Comparison of ENCODE assay signal across 1 cellular context in the genomic region with DNA sequence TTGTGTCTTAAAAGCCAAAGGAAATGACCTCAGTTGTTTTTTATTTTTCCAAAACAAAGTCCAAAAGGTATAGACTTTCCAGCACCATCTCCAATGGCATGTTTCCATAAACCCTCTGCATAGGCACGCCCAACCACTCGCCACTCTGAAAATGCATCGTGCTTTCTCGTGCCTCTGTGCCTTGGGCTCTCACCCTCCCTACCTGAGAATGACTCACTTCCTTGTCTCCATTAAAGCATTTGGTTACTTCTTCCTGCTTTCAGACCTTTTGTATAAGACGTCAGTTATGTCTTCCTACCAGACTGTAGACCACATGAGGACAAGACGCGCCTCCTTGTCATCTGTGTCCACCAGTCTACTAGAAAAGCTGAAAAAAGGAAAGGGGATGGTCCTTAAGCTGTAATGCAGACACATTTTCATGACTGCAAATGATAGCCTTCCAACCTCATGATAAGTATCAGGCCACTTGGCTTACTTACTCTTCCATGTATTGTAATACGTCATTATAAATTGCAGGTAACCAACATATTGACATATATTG.
A peak's percentile ranks its signal among the peaks of the same experiment; 100 is the strongest.
TF ChIP-seq lines count a peak whose summit lies in the region.

No MANE protein-coding gene starts in this region.

TF ChIP-seq in K562, 482 proteins besides CTCF, POLR2A, EP300 and RAD21 (continued from another document):
- TF ChIP-seq, protein P1, sequence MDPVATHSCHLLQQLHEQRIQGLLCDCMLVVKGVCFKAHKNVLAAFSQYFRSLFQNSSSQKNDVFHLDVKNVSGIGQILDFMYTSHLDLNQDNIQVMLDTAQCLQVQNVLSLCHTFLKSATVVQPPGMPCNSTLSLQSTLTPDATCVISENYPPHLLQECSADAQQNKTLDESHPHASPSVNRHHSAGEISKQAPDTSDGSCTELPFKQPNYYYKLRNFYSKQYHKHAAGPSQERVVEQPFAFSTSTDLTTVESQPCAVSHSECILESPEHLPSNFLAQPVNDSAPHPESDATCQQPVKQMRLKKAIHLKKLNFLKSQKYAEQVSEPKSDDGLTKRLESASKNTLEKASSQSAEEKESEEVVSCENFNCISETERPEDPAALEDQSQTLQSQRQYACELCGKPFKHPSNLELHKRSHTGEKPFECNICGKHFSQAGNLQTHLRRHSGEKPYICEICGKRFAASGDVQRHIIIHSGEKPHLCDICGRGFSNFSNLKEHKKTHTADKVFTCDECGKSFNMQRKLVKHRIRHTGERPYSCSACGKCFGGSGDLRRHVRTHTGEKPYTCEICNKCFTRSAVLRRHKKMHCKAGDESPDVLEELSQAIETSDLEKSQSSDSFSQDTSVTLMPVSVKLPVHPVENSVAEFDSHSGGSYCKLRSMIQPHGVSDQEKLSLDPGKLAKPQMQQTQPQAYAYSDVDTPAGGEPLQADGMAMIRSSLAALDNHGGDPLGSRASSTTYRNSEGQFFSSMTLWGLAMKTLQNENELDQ (CRISPR knock-in tag; IDR thresholded peaks at IDR 0.05; ENCODE audit: borderline replicate concordance) = no peak
- TF ChIP-seq SMARCA4 (IDR thresholded peaks at IDR 0.05) (0 out of 2 replicates have a peak, but pooled peaks have one; percentile 26), KAT7 (CRISPR knock-in tag; IDR thresholded peaks at IDR 0.05; ENCODE audit: borderline replicate concordance) (0 out of 2 replicates have a peak, but pooled peaks have one; percentile 32), CBX3 (IDR thresholded peaks at IDR 0.05; ENCODE audit: borderline replicate concordance in 1 of 2, low read length in 2 of 2) (peak in 1 of 2 experiments; percentile 78; a peak in 1 of 3 replicates), FOSL1 (tag; conservative IDR thresholded peaks at IDR 0.05) (peak; percentile 59), JUND (IDR thresholded peaks at IDR 0.05; ENCODE audit: borderline replicate concordance, low read depth, low read length) (peak; percentile 52; the same call in 1 of the 2 replicates), JUND (tag; IDR thresholded peaks at IDR 0.05; ENCODE audit: borderline replicate concordance, low read depth, low read length) (peak; percentile 61; the same call in 2 of the 3 replicates), XRCC3 (IDR thresholded peaks at IDR 0.05) (no peak), ZNF316 (IDR thresholded peaks at IDR 0.05) (peak; percentile 57), HLTF (IDR thresholded peaks at IDR 0.05) (no peak)
- TF ChIP-seq, protein P2, sequence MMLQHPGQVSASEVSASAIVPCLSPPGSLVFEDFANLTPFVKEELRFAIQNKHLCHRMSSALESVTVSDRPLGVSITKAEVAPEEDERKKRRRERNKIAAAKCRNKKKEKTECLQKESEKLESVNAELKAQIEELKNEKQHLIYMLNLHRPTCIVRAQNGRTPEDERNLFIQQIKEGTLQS (IDR thresholded peaks at IDR 0.05) = peak; percentile 70
- TF ChIP-seq, protein P2 (CRISPR knock-in tag; conservative IDR thresholded peaks at IDR 0.05) = no peak
